Comparison of ENCODE assay signal across 8 cellular contexts in genomic region chr9:4740373-4740622, GRCh38. TPM values are rescaled to one million over a fixed set of nuclear protein-coding genes. Genes with fewer than 3 reads are reported as not detected.
DNase-seq lines count a peak whose midpoint lies in the region; ATAC-seq lines count a peak whose summit lies in the region.

No MANE protein-coding gene starts in this region.

- peak overlapping the region; percentile 95 for H3K27ac Mint-ChIP-seq in T-helper 17 cell

- H3K4me3 Mint-ChIP-seq in T-helper 17 cell = peak overlapping the region; percentile 98

- H3K27ac ChIP-seq in right cardiac atrium (ENCODE audit: low read length) = peak overlapping the region; percentile 62
- peak overlapping the region; percentile 80 for H3K27ac ChIP-seq in skeletal muscle tissue (ENCODE audit: low read depth, low read length)

- 0% methylated on average over 5 of the region's 5 CpGs for WGBS in right cardiac atrium

- H3K27me3 ChIP-seq in right cardiac atrium (ENCODE audit: control insufficient read depth, insufficient read depth) (no peaks in the 10 kb centered on the region), skeletal muscle tissue (ENCODE audit: control insufficient read depth in 3 of 3, insufficient read depth in 3 of 3, low read length in 3 of 3) (no peaks in the 10 kb centered on the region)

- peaks cover 4% of the 10 kb centered on the region for H3K36me3 Mint-ChIP-seq in T-helper 17 cell (ENCODE audit: low read depth)

- peaks cover 0 to 2% (median 0%) of the 10 kb centered on the region in 3 donors for H3K36me3 ChIP-seq in skeletal muscle tissue (ENCODE audit: control insufficient read depth in 3 of 3, insufficient read depth in 3 of 3, low read length in 3 of 3)

- ATAC-seq in T-helper 17 cell (no peak), right cardiac atrium (no peak)

- DNase-seq in NCI-H2196 treated with DMSO at 0.1 percent for 48 hours (lab: John Stamatoyannopoulos, UW; ENCODE audit: unreplicated experiment) = peak; percentile 35
- no peak for DNase-seq in NCI-H2196 (lab: John Stamatoyannopoulos, UW; ENCODE audit: unreplicated experiment)
- DNase-seq in T-helper 17 cell = no peak
- no peak for DNase-seq in right cardiac atrium
- no peak for DNase-seq in HK-2 (ENCODE audit: unreplicated experiment)
- DNase-seq in NCI-H774 (lab: John Stamatoyannopoulos, UW) = no peak
- DNase-seq in AG20443 (ENCODE audit: low spot score) = no peak

- intact Hi-C loops in right cardiac atrium (cut with DNase I) = loop anchor here in 1 of 4 donors (5.0 to 10.0 kb wide), 2 partner anchors 63 to 855 kb away; partner anchors contain the start of gene CDC37L1

- H3K9me3 ChIP-seq in T-helper 17 cell (ENCODE audit: control insufficient read depth, low read length, poor library complexity, severe bottlenecking) (no peaks in the 10 kb centered on the region), right cardiac atrium (ENCODE audit: control insufficient read depth, low read length) (no peaks in the 10 kb centered on the region), skeletal muscle tissue (ENCODE audit: control insufficient read depth in 3 of 3, low read length in 3 of 3) (no peaks in the 10 kb centered on the region)

- H3K4me1 ChIP-seq in right cardiac atrium (ENCODE audit: control insufficient read depth, insufficient read depth, low read length) (peaks cover 9% of the 10 kb centered on the region), skeletal muscle tissue (ENCODE audit: control insufficient read depth in 3 of 3, insufficient read depth in 3 of 3, low read length in 3 of 3) (peaks cover 2 to 25% (median 17%) of the 10 kb centered on the region in 3 donors)

- peak overlapping the region; percentile 81 to 89 (median 87) for H3K9ac ChIP-seq in skeletal muscle tissue (ENCODE audit: low read depth in 1 of 3, low read length in 3 of 3)

- H3K4me1 Mint-ChIP-seq in T-helper 17 cell = peaks cover 27% of the 10 kb centered on the region

- H3K27me3 Mint-ChIP-seq in T-helper 17 cell = no peaks in the 10 kb centered on the region

- H3K4me3 ChIP-seq in right cardiac atrium (ENCODE audit: low read length) (peak overlapping the region; percentile 80), skeletal muscle tissue (ENCODE audit: low read length in 3 of 3) (peak overlapping the region; percentile 85 to 92 (median 88))

RNA-seq across cellular contexts. Expression of gene AK3, which starts 0.7 kb away (rescaled TPM):
- total RNA-seq in T-helper 17 cell (10 to 100 TPM; 14.2 to 15.2 TPM), right cardiac atrium (100 to 1,000 TPM; 111 to 153 (median 125) TPM), skeletal muscle tissue (18.3 TPM)
- 91.3 TPM for polyA plus RNA-seq in right cardiac atrium

RNA-seq across cellular contexts. Expression of gene RCL1, which starts 52.4 kb away (rescaled TPM):
- 10 to 100 TPM; 23.5 to 28.1 TPM for total RNA-seq in T-helper 17 cell
- total RNA-seq in right cardiac atrium = 1 to 10 TPM; 6.1 to 8.1 (median 6.6) TPM
- 4.8 TPM for polyA plus RNA-seq in right cardiac atrium
- total RNA-seq in skeletal muscle tissue = 33.9 TPM
